14 cellular contexts compared by ENCODE assay signal in the genomic region with DNA sequence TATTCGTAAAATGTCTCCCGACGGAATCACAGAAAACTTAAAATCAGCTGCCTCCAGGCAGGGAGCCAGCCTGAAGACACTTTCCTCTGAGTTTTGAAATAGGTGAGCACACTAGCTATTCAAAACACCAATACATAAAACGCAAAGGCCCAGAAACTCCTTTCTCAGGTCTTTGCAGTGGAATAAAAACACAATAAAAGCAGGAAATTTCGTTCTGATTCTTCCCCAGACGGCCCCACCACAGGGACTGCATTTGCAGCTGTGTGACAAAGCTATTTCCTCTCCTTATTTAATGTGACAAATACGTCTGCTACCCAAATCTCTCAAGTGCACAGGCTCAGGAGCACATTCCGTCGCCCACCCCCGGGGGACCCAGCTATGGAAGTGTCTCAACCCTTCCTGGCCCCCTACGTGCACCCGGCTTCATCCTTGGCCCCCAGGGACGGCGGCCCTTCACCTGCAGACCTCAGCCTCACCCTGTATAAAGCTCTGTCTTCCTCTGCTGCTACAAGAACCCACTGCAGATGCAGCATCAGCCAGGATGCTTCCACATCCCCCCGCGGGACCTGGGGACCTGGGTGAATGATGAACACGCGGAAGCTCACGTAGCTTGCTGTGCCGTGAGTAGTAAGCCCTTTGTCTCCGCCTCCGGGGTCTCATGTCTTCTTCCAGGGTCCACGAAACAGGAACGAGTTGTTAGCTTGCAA. TPM values are rescaled to one million over a fixed set of nuclear protein-coding genes. Genes with fewer than 3 reads are reported as not detected.
A peak's percentile ranks its signal among the peaks of the same experiment; 100 is the strongest.
DNase-seq lines count a peak whose midpoint lies in the region; ATAC-seq and TF ChIP-seq lines count a peak whose summit lies in the region.
"Had no signal": no experiment of that assay in that cellular context is flagged by ENCODE, and none has a peak within 500 bp of the region (broad histone marks: within the 10 kb centered on the region; RNA-seq: fewer than 3 reads in every experiment).

No MANE protein-coding gene starts in this region.

- no peak overlapping the region for H3K18ac ChIP-seq in mesendoderm (ENCODE audit: low read length)

- no peaks in the 10 kb centered on the region for H3K79me2 ChIP-seq in mesendoderm (ENCODE audit: control insufficient read depth, insufficient read depth, low read length)

- WGBS in mesendoderm (ENCODE audit: extremely low coverage, insufficient coverage, low lambda C conversion rate), result no CpG with 5 or more reads among the region's 24 CpGs

- TF ChIP-seq CTCF in GM12875 (IDR thresholded peaks at IDR 0.05; ENCODE audit: borderline replicate concordance, insufficient read depth, low read depth, low read length), result no peak
- no peak for TF ChIP-seq CTCF in GM13976 (IDR thresholded peaks at IDR 0.05; ENCODE audit: borderline replicate concordance, control extremely low read depth, extremely low read depth, insufficient read depth, missing control alignments)

- no peak overlapping the region for H3K9ac ChIP-seq in mesendoderm (ENCODE audit: low read length)
- H3K9ac ChIP-seq: GM23248 had no signal

- H2AK5ac ChIP-seq in mesendoderm (ENCODE audit: low read length), result no peak overlapping the region

- POLR2A ChIA-PET in naive thymus-derived CD4-positive, alpha-beta T cell (lab: Charles Lee), result no interaction called here

- H3K27ac Mint-ChIP-seq in T-helper 2 cell treated with Interferon-gamma antibody and Interleukin-4, amounts not matched to agents 5 μg/mL and 100 μg/mL, for 36 hours, result peak overlapping the region; percentile 77
- H3K27ac Mint-ChIP-seq in naive thymus-derived CD4-positive, alpha-beta T cell, result peak overlapping the region in 4 of 9 donors; percentile 8 to 87 (median 56)
- H3K27ac Mint-ChIP-seq: stimulated activated naive CD8-positive, alpha-beta T cell treated with anti-CD3 and anti-CD28 coated beads, Interleukin-15, Interleukin-2, amounts not matched to agents 100 ng/mL and 50 ng/mL, for 24 hours had no signal

- CTCF ChIA-PET in naive thymus-derived CD4-positive, alpha-beta T cell (lab: Charles Lee), result no interaction called here

- no peak overlapping the region for H3K27ac ChIP-seq in naive thymus-derived CD4-positive, alpha-beta T cell (ENCODE audit: low read depth, low read length)
- no peak overlapping the region for H3K27ac ChIP-seq in mesendoderm (ENCODE audit: low read depth, low read length)
- H3K27ac ChIP-seq: foreskin keratinocyte, GM23248, vagina had no signal

- no peak for DNase-seq in T-helper 2 cell treated with Interferon-gamma antibody and Interleukin-4, amounts not matched to agents 5 μg/mL and 100 μg/mL, for 36 hours (ENCODE audit: low spot score)
- no peak for DNase-seq in T-helper 2 cell
- DNase-seq in activated CD8-positive, alpha-beta memory T cell treated with anti-CD3 and anti-CD28 coated beads, Interleukin-2, amount 50 U/mL, for 48 hours, result peak; percentile 56
- peak in 1 of 9 donors; percentile 14 for DNase-seq in naive thymus-derived CD4-positive, alpha-beta T cell
- no peak for DNase-seq in SIG-M5 (lab: John Stamatoyannopoulos, UW)
- no peak for DNase-seq in GM13976 (ENCODE audit: low spot score)
- DNase-seq in mesendoderm, result no peak
- DNase-seq: foreskin keratinocyte, NCI-H1417 treated with DMSO at 0.1 percent for 48 hours had no signal

- no peak for ATAC-seq in naive thymus-derived CD4-positive, alpha-beta T cell

- H2BK120ac ChIP-seq in mesendoderm (ENCODE audit: low read depth, low read length), result no peak overlapping the region

- H2BK5ac ChIP-seq in mesendoderm (ENCODE audit: low read length), result no peak overlapping the region

- peaks cover 4% of the 10 kb centered on the region for H3K9me3 Mint-ChIP-seq in T-helper 2 cell treated with Interferon-gamma antibody and Interleukin-4, amounts not matched to agents 5 μg/mL and 100 μg/mL, for 36 hours
- H3K9me3 Mint-ChIP-seq in naive thymus-derived CD4-positive, alpha-beta T cell, result peaks cover 0 to 2% (median 0%) of the 10 kb centered on the region in 11 donors
- H3K9me3 Mint-ChIP-seq: stimulated activated naive CD8-positive, alpha-beta T cell treated with anti-CD3 and anti-CD28 coated beads, Interleukin-15, Interleukin-2, amounts not matched to agents 100 ng/mL and 50 ng/mL, for 24 hours had no signal

- peaks cover 52% of the 10 kb centered on the region for H3K4me1 Mint-ChIP-seq in T-helper 2 cell treated with Interferon-gamma antibody and Interleukin-4, amounts not matched to agents 5 μg/mL and 100 μg/mL, for 36 hours (ENCODE audit: low read depth)
- peaks cover 0 to 57% (median 23%) of the 10 kb centered on the region in 7 donors for H3K4me1 Mint-ChIP-seq in naive thymus-derived CD4-positive, alpha-beta T cell

- H4K8ac ChIP-seq in mesendoderm (ENCODE audit: low read depth, low read length), result no peak overlapping the region

- no peak overlapping the region for H3K23ac ChIP-seq in mesendoderm (ENCODE audit: low read length)

- H3K9me3 ChIP-seq in naive thymus-derived CD4-positive, alpha-beta T cell (ENCODE audit: control insufficient read depth in 2 of 3, low read length in 3 of 3), result no peaks in the 10 kb centered on the region
- H3K9me3 ChIP-seq: vagina had no signal

- H3K56ac ChIP-seq in mesendoderm (ENCODE audit: low read length), result no peak overlapping the region

- H3K4me2 ChIP-seq in mesendoderm (ENCODE audit: low read length), result no peak overlapping the region

- H3K36me3 ChIP-seq in naive thymus-derived CD4-positive, alpha-beta T cell (ENCODE audit: control insufficient read depth in 2 of 3, insufficient read depth in 3 of 3, low read length in 3 of 3), result no peaks in the 10 kb centered on the region
- no peaks in the 10 kb centered on the region for H3K36me3 ChIP-seq in mesendoderm (ENCODE audit: control insufficient read depth, insufficient read depth, low read length)
- H3K36me3 ChIP-seq: vagina had no signal

- intact Hi-C loops in naive thymus-derived CD4-positive, alpha-beta T cell (cut with micrococcal nuclease), result loop anchor here in 1 of 2 donors (2.0 kb wide), 1 partner anchor 26 kb away; no protein-coding TSS in a partner anchor

- no peaks in the 10 kb centered on the region for H3K27me3 ChIP-seq in naive thymus-derived CD4-positive, alpha-beta T cell (ENCODE audit: control insufficient read depth in 2 of 2, insufficient read depth in 2 of 2, low read length in 2 of 2)
- H3K27me3 ChIP-seq in mesendoderm (ENCODE audit: insufficient read depth, low read length, poor library complexity), result no peaks in the 10 kb centered on the region
- H3K27me3 ChIP-seq: vagina had no signal

- H3K36me3 Mint-ChIP-seq in T-helper 2 cell treated with Interferon-gamma antibody and Interleukin-4, amounts not matched to agents 5 μg/mL and 100 μg/mL, for 36 hours (ENCODE audit: low read depth), result peaks cover 44% of the 10 kb centered on the region
- peaks cover 0 to 17% (median 0%) of the 10 kb centered on the region in 5 donors for H3K36me3 Mint-ChIP-seq in naive thymus-derived CD4-positive, alpha-beta T cell

- H3K4me3 Mint-ChIP-seq in T-helper 2 cell treated with Interferon-gamma antibody and Interleukin-4, amounts not matched to agents 5 μg/mL and 100 μg/mL, for 36 hours, result peak overlapping the region; percentile 75
- peak overlapping the region; percentile 2 to 79 (median 58) for H3K4me3 Mint-ChIP-seq in naive thymus-derived CD4-positive, alpha-beta T cell
- H3K4me3 Mint-ChIP-seq: stimulated activated naive CD8-positive, alpha-beta T cell treated with anti-CD3 and anti-CD28 coated beads, Interleukin-15, Interleukin-2, amounts not matched to agents 100 ng/mL and 50 ng/mL, for 24 hours had no signal

- H3K4ac ChIP-seq in mesendoderm (ENCODE audit: low read depth, low read length), result no peak overlapping the region

- peaks cover 0 to 7% of the 10 kb centered on the region in 2 donors for H3K4me1 ChIP-seq in naive thymus-derived CD4-positive, alpha-beta T cell (ENCODE audit: control insufficient read depth in 2 of 2, insufficient read depth in 2 of 2, low read length in 2 of 2)
- no peaks in the 10 kb centered on the region for H3K4me1 ChIP-seq in mesendoderm (ENCODE audit: control insufficient read depth, low read depth, low read length)
- H3K4me1 ChIP-seq: foreskin keratinocyte had no signal

- H3K79me1 ChIP-seq in mesendoderm (ENCODE audit: low read length), result no peaks in the 10 kb centered on the region

- H3K4me3 ChIP-seq in GM12875 (ENCODE audit: low read depth, low read length), result peak overlapping the region; percentile 29
- H3K4me3 ChIP-seq in naive thymus-derived CD4-positive, alpha-beta T cell (ENCODE audit: low read length), result no peak overlapping the region
- H3K4me3 ChIP-seq in mesendoderm (ENCODE audit: low read length), result no peak overlapping the region
- H3K4me3 ChIP-seq: GM23248, skin epidermis, vagina had no signal

- H4K5ac ChIP-seq in mesendoderm (ENCODE audit: low read length), result no peak overlapping the region

- H2BK15ac ChIP-seq in mesendoderm (replicated peaks; ENCODE audit: low read depth), result no peak overlapping the region

- in situ Hi-C loops in GM13976 (cut with MboI; ENCODE audit: low sequenced_read_pairs, unreplicated experiment), result no loop called here

- H3K27me3 Mint-ChIP-seq in T-helper 2 cell treated with Interferon-gamma antibody and Interleukin-4, amounts not matched to agents 5 μg/mL and 100 μg/mL, for 36 hours (ENCODE audit: low read depth), result no peaks in the 10 kb centered on the region
- H3K27me3 Mint-ChIP-seq in naive thymus-derived CD4-positive, alpha-beta T cell, result peaks cover 3 to 43% (median 23%) of the 10 kb centered on the region in 5 donors

RNA-seq across cellular contexts. Expression of a gene that starts 24.9 kb away (rescaled TPM):
- total RNA-seq in naive thymus-derived CD4-positive, alpha-beta T cell, result 10 to 100 TPM in 1 of 5 experiments, 1 to 10 TPM in 2, under 1 TPM in 2; 0.56 to 23.5 (median 1.4) TPM
- 1 to 10 TPM in 1 of 2 donors, not detected in 1; 1.0 TPM for polyA plus RNA-seq in naive thymus-derived CD4-positive, alpha-beta T cell
- 0.17 TPM for polyA plus RNA-seq in mesendoderm (2013, experiment 1 of 2)
- polyA plus RNA-seq in mesendoderm (2013, experiment 2 of 2), result 0.22 TPM
